21 cellular contexts compared by ENCODE assay signal in the genomic region with DNA sequence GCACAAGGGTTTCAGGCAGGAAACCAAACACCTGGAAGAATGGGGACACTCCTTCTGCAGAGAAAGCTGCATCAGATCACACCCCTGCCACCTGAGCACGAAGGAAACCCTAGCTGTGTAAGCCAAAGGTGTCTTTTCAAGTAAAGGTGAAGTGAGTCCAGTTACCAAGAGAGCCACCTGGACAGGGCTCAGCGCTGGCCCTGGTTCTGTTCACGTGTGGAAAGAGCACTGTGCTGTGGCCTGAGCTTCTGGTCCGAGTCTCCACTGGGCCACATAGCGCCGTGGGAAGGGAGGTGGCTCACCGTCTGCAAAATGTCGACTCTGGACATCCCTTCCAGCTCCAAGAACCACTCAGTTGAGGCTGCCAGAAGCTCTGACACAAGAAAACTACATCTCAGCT.
DNase-seq lines count a peak whose midpoint lies in the region; ATAC-seq and TF ChIP-seq lines count a peak whose summit lies in the region.
"Had no signal": no experiment of that assay in that cellular context is flagged by ENCODE, and none has a peak within 500 bp of the region (broad histone marks: within the 10 kb centered on the region; RNA-seq: fewer than 3 reads in every experiment).

No MANE protein-coding gene starts in this region.

- no peak overlapping the region for H3K4me3 ChIP-seq in RWPE2 (ENCODE audit: severe bottlenecking)
- H3K4me3 ChIP-seq in mesendoderm (ENCODE audit: low read length): no peak overlapping the region
- no peak overlapping the region for H3K4me3 ChIP-seq in WERI-Rb-1 (ENCODE audit: low read depth, low read length)
- H3K4me3 ChIP-seq: A549, PC-9, SJSA1 had no signal

- H3K9me3 Mint-ChIP-seq in activated CD4-positive, alpha-beta T cell treated with anti-CD3 and anti-CD28 coated beads, Interleukin-2, amount 10 ng/mL, durations not matched to agents 24 days and 14 days: no peaks in the 10 kb centered on the region
- H3K9me3 Mint-ChIP-seq: CD4-positive, alpha-beta T cell had no signal

- no peaks in the 10 kb centered on the region for H3K9me3 ChIP-seq in RWPE2 (ENCODE audit: severe bottlenecking)
- H3K9me3 ChIP-seq in WERI-Rb-1 (ENCODE audit: severe bottlenecking): no peaks in the 10 kb centered on the region
- H3K9me3 ChIP-seq: BE2C, Caco-2, SJSA1 had no signal

- H3K4me3 Mint-ChIP-seq in activated CD4-positive, alpha-beta T cell treated with anti-CD3 and anti-CD28 coated beads, Interleukin-2, amount 10 ng/mL, durations not matched to agents 24 days and 14 days: no peak overlapping the region
- H3K4me3 Mint-ChIP-seq: CD4-positive, alpha-beta T cell had no signal

- H2BK15ac ChIP-seq in mesendoderm (replicated peaks; ENCODE audit: low read depth): no peak overlapping the region

- TF ChIP-seq CTCF in RWPE2 (IDR thresholded peaks at IDR 0.05; ENCODE audit: poor library complexity, severe bottlenecking): no peak
- TF ChIP-seq CTCF in WERI-Rb-1 (IDR thresholded peaks at IDR 0.05; ENCODE audit: low read depth, low read length): no peak

- no peak overlapping the region for H2BK120ac ChIP-seq in mesendoderm (ENCODE audit: low read depth, low read length)

- H3K4me1 ChIP-seq in RWPE2 (ENCODE audit: insufficient read depth, poor library complexity, severe bottlenecking) (peaks cover 17% of the 10 kb centered on the region), mesendoderm (ENCODE audit: control insufficient read depth, low read depth, low read length) (peaks cover 9% of the 10 kb centered on the region)
- H3K4me1 ChIP-seq: A549, Caco-2, SJSA1 had no signal

- H3K56ac ChIP-seq in mesendoderm (ENCODE audit: low read length): peak overlapping the region; percentile 7

- H3K18ac ChIP-seq in mesendoderm (ENCODE audit: low read length): no peak overlapping the region

- ATAC-seq in GM19438 (IDR thresholded peaks at IDR 0.05; ENCODE audit: low read depth, unreplicated experiment) (peak; percentile 11), RWPE2 (ENCODE audit: low read depth) (no peak)
- ATAC-seq: A549 had no signal

- H3K36me3 ChIP-seq in RWPE2 (ENCODE audit: low read depth): no peaks in the 10 kb centered on the region
- H3K36me3 ChIP-seq in mesendoderm (ENCODE audit: control insufficient read depth, insufficient read depth, low read length): no peaks in the 10 kb centered on the region
- no peaks in the 10 kb centered on the region for H3K36me3 ChIP-seq in WERI-Rb-1
- H3K36me3 ChIP-seq: BE2C, SJSA1 had no signal

- WGBS in mesendoderm (ENCODE audit: extremely low coverage, insufficient coverage, low lambda C conversion rate): no CpG with 5 or more reads among the region's 8 CpGs

- H4K8ac ChIP-seq in mesendoderm (ENCODE audit: low read depth, low read length): no peak overlapping the region

- H3K79me1 ChIP-seq in mesendoderm (ENCODE audit: low read length): no peaks in the 10 kb centered on the region

- H3K27ac ChIP-seq in RWPE2 (ENCODE audit: poor library complexity, severe bottlenecking) (no peak overlapping the region), mesendoderm (ENCODE audit: low read depth, low read length) (no peak overlapping the region), WERI-Rb-1 (no peak overlapping the region)
- H3K27ac ChIP-seq: A549, PC-9, SJSA1 had no signal

- no peak overlapping the region for H3K27ac Mint-ChIP-seq in activated CD4-positive, alpha-beta T cell treated with anti-CD3 and anti-CD28 coated beads, Interleukin-2, amount 10 ng/mL, durations not matched to agents 24 days and 14 days
- H3K27ac Mint-ChIP-seq: CD4-positive, alpha-beta T cell had no signal

- no peak overlapping the region for H2AK5ac ChIP-seq in mesendoderm (ENCODE audit: low read length)

- intact Hi-C loops in activated CD4-positive, alpha-beta T cell treated with anti-CD3 and anti-CD28 coated beads, Interleukin-2, amount 10 ng/mL, durations not matched to agents 24 days and 14 days (cut with micrococcal nuclease): no loop called here

- H4K5ac ChIP-seq in mesendoderm (ENCODE audit: low read length): no peak overlapping the region

- no peak overlapping the region for H3K4me2 ChIP-seq in mesendoderm (ENCODE audit: low read length)
- H3K4me2 ChIP-seq: A549, PC-9 had no signal

- H3K9ac ChIP-seq in mesendoderm (ENCODE audit: low read length): no peak overlapping the region

- no peaks in the 10 kb centered on the region for H3K36me3 Mint-ChIP-seq in activated CD4-positive, alpha-beta T cell treated with anti-CD3 and anti-CD28 coated beads, Interleukin-2, amount 10 ng/mL, durations not matched to agents 24 days and 14 days (ENCODE audit: low read depth)

- H3K27me3 ChIP-seq in RWPE2 (ENCODE audit: insufficient read depth, poor library complexity, severe bottlenecking) (no peaks in the 10 kb centered on the region), mesendoderm (ENCODE audit: insufficient read depth, low read length, poor library complexity) (no peaks in the 10 kb centered on the region), WERI-Rb-1 (ENCODE audit: insufficient read depth, low read depth, severe bottlenecking) (peaks cover 17% of the 10 kb centered on the region)
- H3K27me3 ChIP-seq: BE2C, SJSA1 had no signal

- no peaks in the 10 kb centered on the region for H3K79me2 ChIP-seq in mesendoderm (ENCODE audit: control insufficient read depth, insufficient read depth, low read length)

- DNase-seq in RWPE2 (ENCODE audit: low spot score): peak; percentile 28
- DNase-seq in mesendoderm: no peak
- DNase-seq in stimulated activated CD8-positive, alpha-beta memory T cell treated with anti-CD3 and anti-CD28 coated beads, Interleukin-4, amount 100 ng/mL, for 48 hours: peak; percentile 9
- no peak for DNase-seq in activated CD4-positive, alpha-beta T cell treated with anti-CD3 and anti-CD28 coated beads, Interleukin-2, amount 10 ng/mL, durations not matched to agents 24 days and 14 days
- no peak for DNase-seq in NCI-H2227 treated with DMSO at 0.1 percent for 48 hours (lab: John Stamatoyannopoulos, UW)
- DNase-seq in WERI-Rb-1: no peak
- DNase-seq: BE2C; CD4-positive, alpha-beta T cell; DMS 273 treated with DMSO at 0.1 percent for 48 hours; DMS79 treated with DMSO at 0.1 percent for 48 hours; KG1; MV-4-11; NCI-H1694; NCI-H2171; NCI-H446; NCI-H526; PC-9 had no signal

- no peaks in the 10 kb centered on the region for H3K4me1 Mint-ChIP-seq in activated CD4-positive, alpha-beta T cell treated with anti-CD3 and anti-CD28 coated beads, Interleukin-2, amount 10 ng/mL, durations not matched to agents 24 days and 14 days

- H3K27me3 Mint-ChIP-seq in activated CD4-positive, alpha-beta T cell treated with anti-CD3 and anti-CD28 coated beads, Interleukin-2, amount 10 ng/mL, durations not matched to agents 24 days and 14 days: no peaks in the 10 kb centered on the region
- H3K27me3 Mint-ChIP-seq: CD4-positive, alpha-beta T cell had no signal

- H2BK5ac ChIP-seq in mesendoderm (ENCODE audit: low read length): no peak overlapping the region

- no peak overlapping the region for H3K4ac ChIP-seq in mesendoderm (ENCODE audit: low read depth, low read length)

- no peak overlapping the region for H3K23ac ChIP-seq in mesendoderm (ENCODE audit: low read length)

Comparison
In these comparisons a context has a peak if more than half of its experiments do, and no peak if none do; other contexts are left out.
1. DNase-seq: peak in RWPE2 (single experiment) and stimulated activated CD8-positive, alpha-beta memory T cell treated with anti-CD3 and anti-CD28 coated beads, Interleukin-4, amount 100 ng/mL, for 48 hours (single experiment); none in mesendoderm (single experiment), activated CD4-positive, alpha-beta T cell treated with anti-CD3 and anti-CD28 coated beads, Interleukin-2, amount 10 ng/mL, durations not matched to agents 24 days and 14 days (single experiment), NCI-H2227 treated with DMSO at 0.1 percent for 48 hours (single experiment) and WERI-Rb-1 (single experiment).